Comparison of ENCODE assay signal across 8 cellular contexts in the genomic region with DNA sequence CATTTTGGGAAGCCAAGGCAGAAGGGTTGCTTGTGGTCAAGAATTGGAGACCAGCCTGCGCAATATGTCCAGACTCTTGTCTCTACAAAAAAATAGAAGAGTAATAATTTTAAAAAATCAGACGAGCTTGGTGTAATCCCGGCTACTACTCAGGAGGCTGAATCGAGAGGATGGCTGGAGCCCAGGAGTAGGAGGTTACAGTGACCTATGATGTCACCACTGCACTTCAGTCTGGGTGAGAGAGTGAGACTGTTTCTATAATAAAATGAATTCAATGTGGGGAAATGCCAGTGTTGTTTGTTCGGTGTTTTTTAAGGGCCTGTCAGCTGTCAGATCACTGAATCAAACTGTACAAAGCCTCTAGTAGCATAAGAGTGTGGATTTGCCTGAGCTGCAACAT. TPM values are rescaled to one million over a fixed set of nuclear protein-coding genes. Genes with fewer than 3 reads are reported as not detected.
DNase-seq lines count a peak whose midpoint lies in the region; TF ChIP-seq lines count a peak whose summit lies in the region.

No MANE protein-coding gene starts in this region.

- no peak for TF ChIP-seq CTCF in colonic mucosa (IDR thresholded peaks at IDR 0.05)

- H3K27me3 ChIP-seq in ACC112 (ENCODE audit: insufficient read depth, low read length) (no peaks in the 10 kb centered on the region), HUES6 (ENCODE audit: control insufficient read depth, insufficient read depth, low read length) (no peaks in the 10 kb centered on the region), adipocyte (replicated peaks; ENCODE audit: control insufficient read depth, insufficient read depth, low read length) (no peaks in the 10 kb centered on the region), colonic mucosa (no peaks in the 10 kb centered on the region)

- intact Hi-C loops in colonic mucosa (cut with DNase I), result loop anchor here (5.0 kb wide), 1 partner anchor 36 kb away; the partner anchor contains the start of gene CLN5

- H3K27ac ChIP-seq in ACC112 (ENCODE audit: low read depth, low read length) (peak overlapping the region; percentile 67), HUES6 (ENCODE audit: low read depth, low read length) (no peak overlapping the region), colonic mucosa (no peak overlapping the region)

- H3K79me2 ChIP-seq in ACC112 (ENCODE audit: control insufficient read depth, insufficient read depth, low read length, unreplicated experiment), result peaks cover 32% of the 10 kb centered on the region

- no peaks in the 10 kb centered on the region for H3K9me3 ChIP-seq in HUES6 (ENCODE audit: control insufficient read depth, insufficient read depth, low read depth, low read length)
- H3K9me3 ChIP-seq in adipocyte (ENCODE audit: control insufficient read depth, low read length), result no peaks in the 10 kb centered on the region
- no peaks in the 10 kb centered on the region for H3K9me3 ChIP-seq in colonic mucosa

- H2AFZ ChIP-seq in ACC112 (ENCODE audit: low read length, unreplicated experiment), result peak overlapping the region; percentile 97

- H3K4me1 ChIP-seq in ACC112 (ENCODE audit: control insufficient read depth, insufficient read depth, low read length, unreplicated experiment), result peaks cover 20% of the 10 kb centered on the region
- H3K4me1 ChIP-seq in HUES6 (ENCODE audit: control insufficient read depth, insufficient read depth, low read length), result no peaks in the 10 kb centered on the region
- peaks cover 33% of the 10 kb centered on the region for H3K4me1 ChIP-seq in adipocyte (ENCODE audit: control insufficient read depth, insufficient read depth, low read length)
- peaks cover 7% of the 10 kb centered on the region for H3K4me1 ChIP-seq in colonic mucosa

- peak overlapping the region; percentile 95 for H3K4me3 ChIP-seq in ACC112 (ENCODE audit: low read depth, low read length)
- H3K4me3 ChIP-seq in HUES6 (ENCODE audit: low read depth, low read length), result peak overlapping the region; percentile 81; the same call in 1 of the 2 replicates
- H3K4me3 ChIP-seq in adipocyte (ENCODE audit: low read length), result peak overlapping the region; percentile 97
- H3K4me3 ChIP-seq in colonic mucosa, result no peak overlapping the region

- peak; percentile 24 for DNase-seq in adipocyte (ENCODE audit: low read depth)
- peak; percentile 20 to 36 for DNase-seq in lung microvascular endothelial cell (ENCODE audit: low read depth in 2 of 2)
- DNase-seq in islet precursor cell, result no peak
- DNase-seq in NCI-H446 treated with DMSO at 0.1 percent for 48 hours (lab: John Stamatoyannopoulos, UW), result no peak
- no peak for DNase-seq in colonic mucosa
- DNase-seq in NCI-H1105 treated with DMSO at 0.1 percent for 48 hours (lab: John Stamatoyannopoulos, UW), result no peak

- H3K9ac ChIP-seq in HUES6 (ENCODE audit: low read length), result no peak overlapping the region
- peak overlapping the region; percentile 89 for H3K9ac ChIP-seq in adipocyte (ENCODE audit: low read length)
- no peak overlapping the region for H3K9ac ChIP-seq in colonic mucosa (ENCODE audit: low read depth in 2 of 2, low read length in 2 of 2)

- H3K36me3 ChIP-seq in ACC112 (ENCODE audit: insufficient read depth, low read length), result no peaks in the 10 kb centered on the region
- H3K36me3 ChIP-seq in HUES6 (ENCODE audit: control insufficient read depth, insufficient read depth, low read length), result no peaks in the 10 kb centered on the region
- H3K36me3 ChIP-seq in adipocyte (ENCODE audit: control insufficient read depth, insufficient read depth, low read length, severe bottlenecking), result no peaks in the 10 kb centered on the region
- no peaks in the 10 kb centered on the region for H3K36me3 ChIP-seq in colonic mucosa

RNA-seq across cellular contexts. Expression of gene FBXL3, which starts 1.2 kb away (rescaled TPM):
- total RNA-seq in lung microvascular endothelial cell, result 45.1 and 61.1 TPM in 2 replicates
- 10 to 100 TPM; 27.9 to 52.9 TPM for total RNA-seq in colonic mucosa

RNA-seq across cellular contexts. Expression of gene CLN5, which starts 36.3 kb away (rescaled TPM):
- total RNA-seq in lung microvascular endothelial cell, result 24.8 and 29.9 TPM in 2 replicates
- 10 to 100 TPM; 21.8 to 26.5 TPM for total RNA-seq in colonic mucosa

Comparison
In these comparisons a context has a peak if more than half of its experiments do, and no peak if none do; other contexts are left out.
1. DNase-seq: peak in adipocyte (single experiment) and lung microvascular endothelial cell (2 of 2); none in islet precursor cell (single experiment), NCI-H446 treated with DMSO at 0.1 percent for 48 hours (single experiment), colonic mucosa (single experiment) and NCI-H1105 treated with DMSO at 0.1 percent for 48 hours (single experiment).